In genomic region chr4:39407584-39407885, GRCh38 we compare ENCODE assay signal across 32 cellular contexts. TPM values are rescaled to one million over a fixed set of nuclear protein-coding genes. Genes with fewer than 3 reads are reported as not detected.
"Had no signal": no experiment of that assay in that cellular context is flagged by ENCODE, and none has a peak within 500 bp of the region (broad histone marks: within the 10 kb centered on the region; RNA-seq: fewer than 3 reads in every experiment).

No MANE protein-coding gene starts in this region.

- H3K27me3 ChIP-seq: gastroesophageal sphincter, sigmoid colon, thyroid gland, upper lobe of left lung had no signal

- H3K9me3 ChIP-seq: gastroesophageal sphincter, sigmoid colon, thyroid gland, upper lobe of left lung had no signal

- ATAC-seq: activated CD4-positive, CD25-positive, alpha-beta regulatory T cell treated with anti-CD3 and anti-CD28 coated beads, Interleukin-2, amount 50 U/mL, for 24 hours; gastroesophageal sphincter; natural killer cell treated with Interleukin-12 subunit alpha and Interleukin-12 subunit beta and Interleukin-15 and Interleukin-18, amount 100 ng/mL, for 72 hours; stimulated activated memory B cell treated with anti-CD40 and anti-IgM and Interleukin-4, amounts not matched to agents 10 μg/mL and 1 μg/mL and 100 μg/mL, for 72 hours; stimulated activated naive CD8-positive, alpha-beta T cell treated with anti-CD3 and anti-CD28 coated beads, Interleukin-15, amount 100 ng/mL, for 72 hours; T-cell had no signal

- DNase-seq: activated CD4-positive, alpha-beta memory T cell treated with anti-CD3 and anti-CD28 coated beads for 36 hours; activated CD4-positive, alpha-beta T cell treated with anti-CD3 and anti-CD28 coated beads for 48 hours; activated CD8-positive, alpha-beta memory T cell treated with anti-CD3 and anti-CD28 coated beads, Interleukin-2, amount 50 U/mL, for 4 hours; activated effector memory CD4-positive, alpha-beta T cell treated with anti-CD3 and anti-CD28 coated beads, Interleukin-2, amount 50 U/mL, for 16 hours; activated naive CD4-positive, alpha-beta T cell treated with anti-CD3 and anti-CD28 coated beads for 36 hours; activated naive CD8-positive, alpha-beta T cell treated with anti-CD3 and anti-CD28 coated beads for 36 hours; activated T-cell treated with anti-CD3 and anti-CD28 coated beads, Interleukin-2, amount 50 U/mL, for 1 hour; amygdala; hippocampal formation; mesendoderm; sigmoid colon; small intestine; stimulated activated CD4-positive, alpha-beta T cell treated with anti-CD3 and anti-CD28 coated beads, Interleukin-1b, Interleukin-23, amount 100 ng/mL, for 48 hours; stimulated activated CD4-positive, alpha-beta T cell treated with anti-CD3 and anti-CD28 coated beads, Interleukin-4, amount 100 ng/mL, for 4 hours; stimulated activated CD8-positive, alpha-beta memory T cell treated with anti-CD3 and anti-CD28 coated beads, Interleukin-4, amount 100 ng/mL, for 48 hours; stimulated activated naive CD8-positive, alpha-beta T cell treated with anti-CD3 and anti-CD28 coated beads, Interleukin-15, amount 100 ng/mL, for 72 hours; T-cell; thyroid gland; upper lobe of left lung had no signal

- H3K4me1 ChIP-seq: gastroesophageal sphincter, sigmoid colon, thyroid gland, upper lobe of left lung had no signal

- H3K4me3 ChIP-seq: gastroesophageal sphincter, lung, sigmoid colon, thyroid gland, upper lobe of left lung had no signal

- H3K36me3 ChIP-seq: gastroesophageal sphincter, sigmoid colon, thyroid gland, upper lobe of left lung had no signal

- H3K27ac ChIP-seq: gastroesophageal sphincter, sigmoid colon, thyroid gland, upper lobe of left lung had no signal

RNA-seq across cellular contexts. Expression of gene KLB, which starts 0.8 kb away (rescaled TPM):
- total RNA-seq: activated CD4-positive, alpha-beta memory T cell treated with anti-CD3 and anti-CD28 coated beads for 36 hours; activated CD8-positive, alpha-beta memory T cell treated with anti-CD3 and anti-CD28 coated beads for 36 hours; activated naive CD4-positive, alpha-beta T cell treated with anti-CD3 and anti-CD28 coated beads for 36 hours; activated naive CD8-positive, alpha-beta T cell treated with anti-CD3 and anti-CD28 coated beads for 36 hours; activated T-helper 1 cell treated with anti-CD3 and anti-CD28 coated beads, Interleukin-12 subunit alpha, Interleukin-12 subunit beta, Interleukin-2, Interleukin-4 antibody, amounts not matched to agents 30 ng/mL and 10 ng/mL and 1 ng/mL, durations not matched to agents 14 hours and 24 hours and 36 hours; epithelial cell of proximal tubule; myocyte; osteoblast; renal cortical epithelial cell; T-helper 2 cell treated with Interferon-gamma antibody and Interleukin-4, amounts not matched to agents 100 ng/mL and 5 ng/mL, for 36 hours had no signal
- polyA plus RNA-seq: keratinocyte had no signal
